In genomic region chr7:134512271-134512670, GRCh38 we compare ENCODE assay signal across 21 cellular contexts. TPM values are rescaled to one million over a fixed set of nuclear protein-coding genes. Genes with fewer than 3 reads are reported as not detected.
"Had no signal": no experiment of that assay in that cellular context is flagged by ENCODE, and none has a peak within 500 bp of the region (broad histone marks: within the 10 kb centered on the region; RNA-seq: fewer than 3 reads in every experiment).

No MANE protein-coding gene starts in this region.

- H3K9me3 Mint-ChIP-seq: activated CD4-positive, alpha-beta memory T cell treated with anti-CD3 and anti-CD28 coated beads, Interleukin-2, amount 10 ng/mL, durations not matched to agents 7 days and 5 days; activated T-cell treated with anti-CD3 and anti-CD28 coated beads, Interleukin-2, amount 50 U/mL, for 72 hours; brain; naive thymus-derived CD4-positive, alpha-beta T cell; stimulated activated memory B cell treated with anti-CD40 and anti-IgM and Interleukin-4, amounts not matched to agents 10 μg/mL and 1 μg/mL and 100 μg/mL, for 72 hours; WTC11 had no signal

- H3K27me3 ChIP-seq: heart right ventricle, tibial nerve had no signal

- H3K27ac ChIP-seq: heart right ventricle, neutrophil, tibial nerve had no signal

- H3K27ac Mint-ChIP-seq: activated CD4-positive, alpha-beta memory T cell treated with anti-CD3 and anti-CD28 coated beads, Interleukin-2, amount 10 ng/mL, durations not matched to agents 7 days and 5 days; activated naive CD8-positive, alpha-beta T cell; activated T-cell treated with anti-CD3 and anti-CD28 coated beads, Interleukin-2, amount 50 U/mL, for 72 hours; brain; stimulated activated memory B cell treated with anti-CD40 and anti-IgM and Interleukin-4, amounts not matched to agents 10 μg/mL and 1 μg/mL and 100 μg/mL, for 72 hours; WTC11 had no signal

- H3K36me3 Mint-ChIP-seq: activated naive CD8-positive, alpha-beta T cell; brain; naive thymus-derived CD4-positive, alpha-beta T cell; stimulated activated memory B cell treated with anti-CD40 and anti-IgM and Interleukin-4, amounts not matched to agents 10 μg/mL and 1 μg/mL and 100 μg/mL, for 72 hours; WTC11 had no signal

- H3K36me3 ChIP-seq: heart right ventricle, neutrophil, tibial nerve had no signal

- ATAC-seq: heart right ventricle; naive thymus-derived CD4-positive, alpha-beta T cell; stimulated activated memory B cell treated with anti-CD40 and anti-IgM and Interleukin-4, amounts not matched to agents 10 μg/mL and 1 μg/mL and 100 μg/mL, for 72 hours; WTC11 had no signal

- H3K4me3 ChIP-seq: heart right ventricle, tibial nerve had no signal

- H3K4me3 Mint-ChIP-seq: activated CD4-positive, alpha-beta memory T cell treated with anti-CD3 and anti-CD28 coated beads, Interleukin-2, amount 10 ng/mL, durations not matched to agents 7 days and 5 days; activated naive CD8-positive, alpha-beta T cell; activated T-cell treated with anti-CD3 and anti-CD28 coated beads, Interleukin-2, amount 50 U/mL, for 72 hours; brain; naive thymus-derived CD4-positive, alpha-beta T cell; stimulated activated memory B cell treated with anti-CD40 and anti-IgM and Interleukin-4, amounts not matched to agents 10 μg/mL and 1 μg/mL and 100 μg/mL, for 72 hours; WTC11 had no signal

- H3K9me3 ChIP-seq: heart right ventricle, neutrophil, tibial nerve had no signal

- DNase-seq: activated CD4-positive, alpha-beta memory T cell treated with anti-CD3 and anti-CD28 coated beads, Interleukin-2, amount 10 ng/mL, durations not matched to agents 7 days and 5 days; activated CD4-positive, alpha-beta T cell treated with anti-CD3 and anti-CD28 coated beads for 4 hours; activated gamma-delta T cell treated with Interleukin-2 at 50 U/mL for 16 hours; activated T-cell treated with anti-CD3 and anti-CD28 coated beads, Interleukin-2, amount 50 U/mL, for 72 hours; cerebellar nuclear complex; effector CD8-positive, alpha-beta T cell; heart right ventricle; naive thymus-derived CD4-positive, alpha-beta T cell; stimulated activated CD4-positive, alpha-beta T cell treated with anti-CD3 and anti-CD28 coated beads, Interleukin-2, amount 100 ng/mL, for 48 hours; T-helper 2 cell had no signal

RNA-seq across cellular contexts. Expression of gene AKR1B10, which starts 15.1 kb away (rescaled TPM):
- total RNA-seq: activated CD4-positive, alpha-beta memory T cell treated with anti-CD3 and anti-CD28 coated beads, Interleukin-2, amount 10 ng/mL, durations not matched to agents 7 days and 5 days; activated T-cell treated with anti-CD3 and anti-CD28 coated beads, Interleukin-2, amount 50 U/mL, for 72 hours; endothelial cell of umbilical vein; frontal cortex; lung microvascular endothelial cell; mononuclear cell; naive thymus-derived CD4-positive, alpha-beta T cell had no signal
- polyA plus RNA-seq: endothelial cell of umbilical vein; naive thymus-derived CD4-positive, alpha-beta T cell had no signal

RNA-seq across cellular contexts. Expression of gene AKR1B15, which starts 36.6 kb away (rescaled TPM):
- total RNA-seq: activated CD4-positive, alpha-beta memory T cell treated with anti-CD3 and anti-CD28 coated beads, Interleukin-2, amount 10 ng/mL, durations not matched to agents 7 days and 5 days; activated T-cell treated with anti-CD3 and anti-CD28 coated beads, Interleukin-2, amount 50 U/mL, for 72 hours; endothelial cell of umbilical vein; fibroblast of lung; frontal cortex; heart right ventricle; lung microvascular endothelial cell; mononuclear cell; naive thymus-derived CD4-positive, alpha-beta T cell; WTC11 had no signal
- polyA plus RNA-seq: endothelial cell of umbilical vein; fibroblast of lung; heart right ventricle; naive thymus-derived CD4-positive, alpha-beta T cell had no signal
